16 cellular contexts compared by ENCODE assay signal in genomic region chr19:962683-963385, GRCh38. TPM values are rescaled to one million over a fixed set of nuclear protein-coding genes. Genes with fewer than 3 reads are reported as not detected.
DNase-seq lines count a peak whose midpoint lies in the region; ATAC-seq, FAIRE-seq and TF ChIP-seq lines count a peak whose summit lies in the region.
"Had no signal": no experiment of that assay in that cellular context is flagged by ENCODE, and none has a peak within 500 bp of the region (broad histone marks: within the 10 kb centered on the region; RNA-seq: fewer than 3 reads in every experiment).

No MANE protein-coding gene starts in this region.

- H3K4ac ChIP-seq in neuronal stem cell (ENCODE audit: low read length), result no peak overlapping the region

- H3K79me1 ChIP-seq in neuronal stem cell (ENCODE audit: low read depth, low read length), result peaks cover 26% of the 10 kb centered on the region

- CTCF ChIA-PET in RWPE1 (lab: Yijun Ruan, JAX) (interaction anchor here (0.5 kb wide), 1 partner anchor 70 kb away, joined by 3 read pairs; no protein-coding TSS in a partner anchor), GM12878 (lab: Yijun Ruan, JAX) (no interaction called here)

- TF ChIP-seq CTCF in RWPE1 (conservative IDR thresholded peaks at IDR 0.05; ENCODE audit: low read depth) (no peak), GM12878 (IDR thresholded peaks at IDR 0.05 in 2 of 3, conservative IDR thresholded peaks at IDR 0.05 in 1 of 3; ENCODE audit: control insufficient read depth in 2 of 3, extremely low read depth in 1 of 3, insufficient read depth in 1 of 3, low read depth in 3 of 3, low read length in 3 of 3) (no peak)

- H3K18ac ChIP-seq in neuronal stem cell (ENCODE audit: low read length), result no peak overlapping the region

- ATAC-seq in GM12878, result no peak
- no peak for ATAC-seq in HG03378 (IDR thresholded peaks at IDR 0.05; ENCODE audit: unreplicated experiment)
- ATAC-seq in GM18517 (IDR thresholded peaks at IDR 0.05; ENCODE audit: unreplicated experiment), result no peak
- ATAC-seq in HG02759 (IDR thresholded peaks at IDR 0.05; ENCODE audit: unreplicated experiment), result no peak

- TF ChIP-seq RAD21 in GM12878 (IDR thresholded peaks at IDR 0.05; ENCODE audit: insufficient read depth, low read depth, low read length), result no peak

- no peak overlapping the region for H3K23ac ChIP-seq in neuronal stem cell (ENCODE audit: low read depth, low read length, poor library complexity)

- no peak overlapping the region for H3K9ac ChIP-seq in GM12878 (ENCODE audit: control insufficient read depth, insufficient read depth, low read length)
- peak overlapping the region; percentile 53 for H3K9ac ChIP-seq in neuronal stem cell (ENCODE audit: low read depth, low read length, poor library complexity)
- H3K9ac ChIP-seq: GM23248 had no signal

- no peak for DNase-seq in RWPE1 (ENCODE audit: low spot score)
- DNase-seq in GM12878 (ENCODE audit: low read depth, low spot score), result no peak
- DNase-seq in neuronal stem cell (ENCODE audit: low spot score), result no peak
- DNase-seq: CD8-positive, alpha-beta memory T cell; GF-D8; KG1; NCI-H1105; NCI-H1694 treated with DMSO at 0.1 percent for 48 hours; SHP77 had no signal

- H3K14ac ChIP-seq in neuronal stem cell (ENCODE audit: low read length), result peak overlapping the region; percentile 47

- 90% methylated on average over 29 of the region's 30 CpGs for whole genome bisulfite sequencing in GM12878 (ENCODE audit: insufficient coverage, insufficient replicate concordance, low lambda C conversion rate, missing lambda C conversion rate)
- WGBS in neuronal stem cell (ENCODE audit: extremely low coverage in 2 of 2, insufficient read length in 2 of 2, insufficient replicate concordance in 1 of 2), 2 donors, result no CpG with 5 or more reads among the region's 30 CpGs

- H2BK12ac ChIP-seq in neuronal stem cell (ENCODE audit: low read length), result no peak overlapping the region

- intact Hi-C loops in GM12878 (cut with micrococcal nuclease; ENCODE audit: unreplicated experiment), result no loop called here

- H3K4me3 ChIP-seq in GM12878 (no peak overlapping the region), neuronal stem cell (ENCODE audit: low read length in 2 of 2) (peak overlapping the region in 1 of 2 donors; percentile 65)
- H3K4me3 ChIP-seq: BLaER1, GM23248 had no signal

- H2AK5ac ChIP-seq in neuronal stem cell (ENCODE audit: low read depth, low read length), result peak overlapping the region; percentile 43

- no peak overlapping the region for H2BK120ac ChIP-seq in neuronal stem cell (ENCODE audit: low read depth, low read length)

- SMC1A ChIA-PET in GM12878 (lab: Charles Lee; ENCODE audit: uncharacterized antibody, unreplicated experiment), result no interaction called here

- no peak overlapping the region for H2BK15ac ChIP-seq in neuronal stem cell (ENCODE audit: low read length)

- H3K27me3 ChIP-seq in GM12878 (replicated peaks in 1 of 2; ENCODE audit: control insufficient read depth in 2 of 2, insufficient read depth in 2 of 2, low read length in 1 of 2) (no peaks in the 10 kb centered on the region), neuronal stem cell (ENCODE audit: control insufficient read depth in 3 of 3, insufficient read depth in 3 of 3, low read depth in 1 of 3, low read length in 3 of 3) (no peaks in the 10 kb centered on the region)
- H3K27me3 ChIP-seq: BLaER1 had no signal

- RAD21 ChIA-PET in GM12878 (lab: Charles Lee; ENCODE audit: unreplicated experiment), result no interaction called here

- in situ Hi-C loops in GM12878 (cut with MboI), result no loop called here

- POLR2A ChIA-PET in RWPE1 (lab: Yijun Ruan, JAX; ENCODE audit: low non-redundant PET), result no interaction called here
- POLR2A ChIA-PET in GM12878 (lab: Charles Lee), result no interaction called here

- no peak overlapping the region for H3K4me2 ChIP-seq in GM12878 (ENCODE audit: control insufficient read depth, insufficient read depth)
- no peak overlapping the region for H3K4me2 ChIP-seq in neuronal stem cell (ENCODE audit: insufficient read depth, low read length, poor library complexity, severe bottlenecking)
- H3K4me2 ChIP-seq: BLaER1 had no signal

- no peak overlapping the region for H2AFZ ChIP-seq in GM12878 (ENCODE audit: control insufficient read depth, low read depth, low read length)
- no peak overlapping the region for H2AFZ ChIP-seq in neuronal stem cell (ENCODE audit: low read length)
- H2AFZ ChIP-seq: GM23248 had no signal

- TF ChIP-seq POLR2A in GM12878 (IDR thresholded peaks at IDR 0.05; ENCODE audit: low read depth, low read length), result peak; percentile 42; the same call in 1 of the 2 replicates

- no TSS peak for BruUV-seq in GM12878 (replicated peaks; lab: Mats Ljungman, UMichigan)

- H4K91ac ChIP-seq in neuronal stem cell (ENCODE audit: low read depth, low read length, poor library complexity), result no peak overlapping the region

- peaks cover 3% of the 10 kb centered on the region; the same call in 1 of the 2 replicates for H4K20me1 ChIP-seq in GM12878 (ENCODE audit: control insufficient read depth, insufficient read depth)

- H3K4me1 ChIP-seq in GM12878 (ENCODE audit: control insufficient read depth, insufficient read depth, low read length) (no peaks in the 10 kb centered on the region), neuronal stem cell (ENCODE audit: control insufficient read depth in 2 of 2, insufficient read depth in 1 of 2, low read depth in 1 of 2, low read length in 2 of 2) (peaks cover 0 to 11% of the 10 kb centered on the region in 2 donors)

- H2BK5ac ChIP-seq in neuronal stem cell (ENCODE audit: low read length), result no peak overlapping the region

- H3K9me3 ChIP-seq in GM12878 (replicated peaks; ENCODE audit: control insufficient read depth, insufficient read depth, low read length) (peaks cover 2% of the 10 kb centered on the region; the same call in 1 of the 3 replicates), neuronal stem cell (replicated peaks in 1 of 2; ENCODE audit: control insufficient read depth in 2 of 2, insufficient read depth in 1 of 2, low read depth in 1 of 2, low read length in 2 of 2) (peaks cover 10 to 20% of the 10 kb centered on the region in 2 donors)

- peaks cover 17 to 53% of the 10 kb centered on the region in 2 experiments for H3K36me3 ChIP-seq in GM12878 (ENCODE audit: control insufficient read depth in 2 of 2, insufficient read depth in 2 of 2, low read length in 1 of 2)
- H3K36me3 ChIP-seq in neuronal stem cell (replicated peaks in 1 of 2; ENCODE audit: control insufficient read depth in 2 of 2, insufficient read depth in 2 of 2, low read length in 2 of 2), result peaks cover 53 to 87% of the 10 kb centered on the region in 2 donors

- H3K79me2 ChIP-seq in GM12878 (ENCODE audit: control insufficient read depth, insufficient read depth, low read length), result no peaks in the 10 kb centered on the region

- no peak for FAIRE-seq in GM12878 (lab: Jason Lieb, UNC)
- FAIRE-seq: HTR-8/SVneo had no signal

- no peak for TF ChIP-seq EP300 in GM12878 (IDR thresholded peaks at IDR 0.05; ENCODE audit: borderline replicate concordance in 1 of 2, control insufficient read depth in 1 of 2, low read depth in 2 of 2, low read length in 2 of 2)

- H4K8ac ChIP-seq in neuronal stem cell (ENCODE audit: low read depth, low read length), result no peak overlapping the region

- H3K27ac ChIP-seq in RWPE1, result peak overlapping the region; percentile 22; the same call in 1 of the 2 replicates
- no peak overlapping the region for H3K27ac ChIP-seq in GM12878 (ENCODE audit: control insufficient read depth, insufficient read depth)
- H3K27ac ChIP-seq in neuronal stem cell (replicated peaks; ENCODE audit: low read length), result no peak overlapping the region
- H3K27ac ChIP-seq: BLaER1 had no signal

RNA-seq across cellular contexts. Expression of gene WDR18, which starts 21.3 kb away (rescaled TPM):
- 32.4 and 34.2 TPM in 2 replicates for total RNA-seq in GM12878 (2013; cell fraction: nucleolus; rRNA removed)
- total RNA-seq in GM12878 (2014; rRNA removed), result 85.0 and 97.5 TPM in 2 replicates
- total RNA-seq in GM12878 (2014; rRNA removed; fragmentation: Illumina TruSeq; extraction: Trizol), result 13.6 and 16.5 TPM in 2 replicates
- 92.1 and 97.3 TPM in 2 replicates for total RNA-seq in GM12878 (2021)
- 15.8 TPM for polyA plus RNA-seq in GM12878 (2011; ENCODE audit: low read depth)
- 7.5 and 27.3 TPM in 2 replicates for polyA plus RNA-seq in GM12878 (2011; rRNA removed)
- polyA plus RNA-seq in GM12878 (2011; cell fraction: cytosol; rRNA removed), result 48.8 and 85.0 TPM in 2 replicates
- polyA plus RNA-seq in GM12878 (2011; cell fraction: nucleus; rRNA removed), result 165 and 192 TPM in 2 replicates
- 49.6 and 54.3 TPM in 2 replicates for polyA plus RNA-seq in GM12878 (2012)
- 4.5 and 8.8 TPM in 2 replicates for polyA plus RNA-seq in GM12878 (2014; fragmentation: Illumina TruSeq; extraction: Trizol)
- 1 to 10 TPM; 3.0 to 3.3 TPM for polyA plus RNA-seq in GM12878 (2014; fragmentation: Nextera tagmentation; extraction: Ambion mirVana)
- polyA plus RNA-seq in GM12878 (2014; rRNA removed), result 106 and 131 TPM in 2 replicates
- 100 to 1,000 TPM; 192 to 206 TPM for polyA plus RNA-seq in GM12878 (2016; fragmentation: Nextera tagmentation; extraction: Ambion mirVana)
- 22.5 and 45.0 TPM in 2 replicates for polyA minus RNA-seq in GM12878 (2011; rRNA and poly(A)+ RNA removed)
- polyA minus RNA-seq in GM12878 (2011; cell fraction: cytosol; rRNA and poly(A)+ RNA removed), result 36.3 and 42.0 TPM in 2 replicates
- 27.1 and 39.9 TPM in 2 replicates for polyA minus RNA-seq in GM12878 (2011; cell fraction: nucleus; rRNA and poly(A)+ RNA removed)
- 42.0 TPM for polyA plus RNA-seq in neuronal stem cell (2013, experiment 1 of 2)
- polyA plus RNA-seq in neuronal stem cell (2013, experiment 2 of 2), result 41.4 TPM

RNA-seq across cellular contexts. Expression of gene ARID3A, which starts 37.0 kb away (rescaled TPM):
- total RNA-seq in GM12878 (2013; cell fraction: nucleolus; rRNA removed), result 148 and 152 TPM in 2 replicates
- total RNA-seq in GM12878 (2014; rRNA removed), result 30.2 and 34.2 TPM in 2 replicates
- total RNA-seq in GM12878 (2014; rRNA removed; fragmentation: Illumina TruSeq; extraction: Trizol), result 18.3 and 23.6 TPM in 2 replicates
- total RNA-seq in GM12878 (2021), result 68.3 and 70.0 TPM in 2 replicates
- 10.8 TPM for polyA plus RNA-seq in GM12878 (2011; ENCODE audit: low read depth)
- polyA plus RNA-seq in GM12878 (2011; rRNA removed), result 6.5 and 17.1 TPM in 2 replicates
- polyA plus RNA-seq in GM12878 (2011; cell fraction: cytosol; rRNA removed), result 22.9 and 33.7 TPM in 2 replicates
- 52.3 and 76.3 TPM in 2 replicates for polyA plus RNA-seq in GM12878 (2011; cell fraction: nucleus; rRNA removed)
- 33.7 and 35.9 TPM in 2 replicates for polyA plus RNA-seq in GM12878 (2012)
- 5.7 and 16.3 TPM in 2 replicates for polyA plus RNA-seq in GM12878 (2014; fragmentation: Illumina TruSeq; extraction: Trizol)
- 1 to 10 TPM in 1 of 2 experiments, under 1 TPM in 1; 0.76 to 1.6 TPM for polyA plus RNA-seq in GM12878 (2014; fragmentation: Nextera tagmentation; extraction: Ambion mirVana)
- polyA plus RNA-seq in GM12878 (2014; rRNA removed), result 37.0 and 45.1 TPM in 2 replicates
- polyA plus RNA-seq in GM12878 (2016; fragmentation: Nextera tagmentation; extraction: Ambion mirVana), result 1 to 10 TPM; 8.9 to 9.6 TPM
- 42.1 and 69.0 TPM in 2 replicates for polyA minus RNA-seq in GM12878 (2011; rRNA and poly(A)+ RNA removed)
- polyA minus RNA-seq in GM12878 (2011; cell fraction: cytosol; rRNA and poly(A)+ RNA removed), result 48.9 and 50.8 TPM in 2 replicates
- 33.1 and 53.2 TPM in 2 replicates for polyA minus RNA-seq in GM12878 (2011; cell fraction: nucleus; rRNA and poly(A)+ RNA removed)
- 61.6 TPM for polyA plus RNA-seq in neuronal stem cell (2013, experiment 1 of 2)
- 65.4 TPM for polyA plus RNA-seq in neuronal stem cell (2013, experiment 2 of 2)

RNA-seq across cellular contexts. Expression of gene GRIN3B, which starts 37.4 kb away (rescaled TPM):
- total RNA-seq in GM12878 (2013; cell fraction: nucleolus; rRNA removed), result 0.15 and 0.17 TPM in 2 replicates
- total RNA-seq in GM12878 (2014; rRNA removed) (not detected in 2 replicates), GM12878 (2014; rRNA removed; fragmentation: Illumina TruSeq; extraction: Trizol) (not detected in 2 replicates), GM12878 (2021) (0.15 TPM in 1 of 2 replicates, not detected in the other)
- polyA plus RNA-seq in GM12878 (2011; ENCODE audit: low read depth), result not detected
- polyA plus RNA-seq in GM12878 (2011; rRNA removed) (not detected in 2 replicates), GM12878 (2014; fragmentation: Illumina TruSeq; extraction: Trizol) (not detected in 2 replicates), GM12878 (2014; fragmentation: Nextera tagmentation; extraction: Ambion mirVana) (not detected), GM12878 (2014; rRNA removed) (not detected in 2 replicates), GM12878 (2016; fragmentation: Nextera tagmentation; extraction: Ambion mirVana) (not detected)
- 0.20 TPM in 1 of 2 replicates, not detected in the other for polyA plus RNA-seq in GM12878 (2011; cell fraction: cytosol; rRNA removed)
- 0.04 and 0.10 TPM in 2 replicates for polyA plus RNA-seq in GM12878 (2011; cell fraction: nucleus; rRNA removed)
- 0.11 and 0.26 TPM in 2 replicates for polyA plus RNA-seq in GM12878 (2012)
- not detected in 2 replicates for polyA minus RNA-seq in GM12878 (2011; rRNA and poly(A)+ RNA removed)
- polyA minus RNA-seq in GM12878 (2011; cell fraction: cytosol; rRNA and poly(A)+ RNA removed), result not detected in 2 replicates
- polyA minus RNA-seq in GM12878 (2011; cell fraction: nucleus; rRNA and poly(A)+ RNA removed), result not detected in 2 replicates
- 4.2 TPM for polyA plus RNA-seq in neuronal stem cell (2013, experiment 1 of 2)
- 3.9 TPM for polyA plus RNA-seq in neuronal stem cell (2013, experiment 2 of 2)
- total RNA-seq: CD8-positive, alpha-beta memory T cell; M059J had no signal
- polyA plus RNA-seq: CD8-positive, alpha-beta memory T cell; GM23248 had no signal

RNA-seq across cellular contexts. Expression of gene KISS1R, which starts 45.7 kb away (rescaled TPM):
- total RNA-seq in GM12878 (2013; cell fraction: nucleolus; rRNA removed), result 16.9 and 18.1 TPM in 2 replicates
- total RNA-seq in GM12878 (2014; rRNA removed) (0.60 and 2.7 TPM in 2 replicates), GM12878 (2014; rRNA removed; fragmentation: Illumina TruSeq; extraction: Trizol) (not detected in 2 replicates), GM12878 (2021) (1.8 TPM in 2 replicates)
- 0.30 TPM for polyA plus RNA-seq in GM12878 (2011; ENCODE audit: low read depth)
- polyA plus RNA-seq in GM12878 (2011; rRNA removed) (1.6 and 2.8 TPM in 2 replicates), GM12878 (2014; fragmentation: Illumina TruSeq; extraction: Trizol) (not detected in 2 replicates), GM12878 (2014; fragmentation: Nextera tagmentation; extraction: Ambion mirVana) (under 1 TPM in 1 of 2 experiments, not detected in 1; 0.13 TPM), GM12878 (2014; rRNA removed) (0.83 and 2.1 TPM in 2 replicates), GM12878 (2016; fragmentation: Nextera tagmentation; extraction: Ambion mirVana) (1 to 10 TPM in 1 of 2 experiments, under 1 TPM in 1; 0.14 to 1.4 TPM)
- 2.7 and 4.7 TPM in 2 replicates for polyA plus RNA-seq in GM12878 (2011; cell fraction: cytosol; rRNA removed)
- 19.3 and 20.1 TPM in 2 replicates for polyA plus RNA-seq in GM12878 (2011; cell fraction: nucleus; rRNA removed)
- 1.9 and 2.3 TPM in 2 replicates for polyA plus RNA-seq in GM12878 (2012)
- polyA minus RNA-seq in GM12878 (2011; rRNA and poly(A)+ RNA removed), result 0.29 and 1.3 TPM in 2 replicates
- 1.9 and 2.8 TPM in 2 replicates for polyA minus RNA-seq in GM12878 (2011; cell fraction: cytosol; rRNA and poly(A)+ RNA removed)
- polyA minus RNA-seq in GM12878 (2011; cell fraction: nucleus; rRNA and poly(A)+ RNA removed), result 1.7 and 3.2 TPM in 2 replicates
- polyA plus RNA-seq in neuronal stem cell (2013, experiment 1 of 2), result 0.29 TPM
- 0.39 TPM for polyA plus RNA-seq in neuronal stem cell (2013, experiment 2 of 2)
- total RNA-seq: GM23248, M059J had no signal
- polyA plus RNA-seq: GM23248 had no signal

RNA-seq across cellular contexts. Expression of gene R3HDM4, which starts 49.8 kb away (rescaled TPM):
- 17.9 and 20.1 TPM in 2 replicates for total RNA-seq in GM12878 (2013; cell fraction: nucleolus; rRNA removed)
- total RNA-seq in GM12878 (2014; rRNA removed) (24.3 and 28.1 TPM in 2 replicates), GM12878 (2014; rRNA removed; fragmentation: Illumina TruSeq; extraction: Trizol) (18.2 and 19.6 TPM in 2 replicates), GM12878 (2021) (51.6 and 54.5 TPM in 2 replicates)
- 14.1 TPM for polyA plus RNA-seq in GM12878 (2011; ENCODE audit: low read depth)
- polyA plus RNA-seq in GM12878 (2011; rRNA removed) (12.1 and 26.1 TPM in 2 replicates), GM12878 (2014; fragmentation: Illumina TruSeq; extraction: Trizol) (16.4 and 27.2 TPM in 2 replicates), GM12878 (2014; fragmentation: Nextera tagmentation; extraction: Ambion mirVana) (1 to 10 TPM; 1.3 to 4.2 TPM), GM12878 (2014; rRNA removed) (65.8 and 78.8 TPM in 2 replicates), GM12878 (2016; fragmentation: Nextera tagmentation; extraction: Ambion mirVana) (10 to 100 TPM; 36.0 to 44.0 TPM)
- 43.8 and 54.5 TPM in 2 replicates for polyA plus RNA-seq in GM12878 (2011; cell fraction: cytosol; rRNA removed)
- 41.0 and 44.6 TPM in 2 replicates for polyA plus RNA-seq in GM12878 (2011; cell fraction: nucleus; rRNA removed)
- polyA plus RNA-seq in GM12878 (2012), result 39.6 and 50.1 TPM in 2 replicates
- 8.9 and 20.7 TPM in 2 replicates for polyA minus RNA-seq in GM12878 (2011; rRNA and poly(A)+ RNA removed)
- 11.9 and 12.1 TPM in 2 replicates for polyA minus RNA-seq in GM12878 (2011; cell fraction: cytosol; rRNA and poly(A)+ RNA removed)
- polyA minus RNA-seq in GM12878 (2011; cell fraction: nucleus; rRNA and poly(A)+ RNA removed), result 4.8 and 6.7 TPM in 2 replicates
- polyA plus RNA-seq in neuronal stem cell (2013, experiment 1 of 2), result 52.8 TPM
- 52.4 TPM for polyA plus RNA-seq in neuronal stem cell (2013, experiment 2 of 2)
